1 cellular context compared by ENCODE assay signal in genomic region chr15:66797921-66798320, GRCh38.
TF ChIP-seq lines count a peak whose summit lies in the region.

No MANE protein-coding gene starts in this region.

TF ChIP-seq in SK-N-SH, 30 proteins besides CTCF, POLR2A, EP300 and RAD21 (continued from another document):
- TF ChIP-seq REST (IDR thresholded peaks at IDR 0.05; ENCODE audit: low read depth, low read length) (no peak), MAX (IDR thresholded peaks at IDR 0.05; ENCODE audit: low read depth) (no peak), NRF1 (IDR thresholded peaks at IDR 0.05; ENCODE audit: low read depth, low read length) (no peak), ELF1 (IDR thresholded peaks at IDR 0.05) (no peak), FOXM1 (IDR thresholded peaks at IDR 0.05; ENCODE audit: low read depth) (no peak), PBX3 (IDR thresholded peaks at IDR 0.05) (no peak), MXI1 (IDR thresholded peaks at IDR 0.05; ENCODE audit: low read depth, low read length) (no peak)
